ENCODE assay signal across 8 cellular contexts in genomic region chr1:43653339-43653738, GRCh38. TPM values are rescaled to one million over a fixed set of nuclear protein-coding genes. Genes with fewer than 3 reads are reported as not detected.
A peak's percentile ranks its signal among the peaks of the same experiment; 100 is the strongest.
DNase-seq lines count a peak whose midpoint lies in the region; ATAC-seq and TF ChIP-seq lines count a peak whose summit lies in the region.

No MANE protein-coding gene starts in this region.

- CTCF ChIA-PET in naive thymus-derived CD4-positive, alpha-beta T cell (lab: Charles Lee): no interaction called here

- intact Hi-C loops in naive thymus-derived CD4-positive, alpha-beta T cell (cut with micrococcal nuclease): loop anchor here (5.0 to 10.0 kb wide), 6 partner anchors 126 to 1196 kb away; partner anchors contain the start of genes CCDC30 (in 1 of the 2), CDC20 (in 1 of the 2), ELOVL1 (in 1 of the 2) and MED8 (in 1 of the 2)
- intact Hi-C loops in Right ventricle myocardium superior (cut with DNase I): loop anchor here (10.0 kb wide), 1 partner anchor 119 kb away; the partner anchor contains the start of gene PTPRF

- peak overlapping the region in 4 of 10 donors; percentile 7 to 21 (median 12) for H3K4me3 Mint-ChIP-seq in naive thymus-derived CD4-positive, alpha-beta T cell

- H3K4me1 ChIP-seq in RWPE2 (ENCODE audit: insufficient read depth, poor library complexity, severe bottlenecking): peaks cover 11% of the 10 kb centered on the region
- peaks cover 4% of the 10 kb centered on the region for H3K4me1 ChIP-seq in fibroblast of lung (ENCODE audit: control insufficient read depth, extremely low read depth, insufficient read depth, low read length)
- H3K4me1 ChIP-seq in naive thymus-derived CD4-positive, alpha-beta T cell (ENCODE audit: control insufficient read depth in 2 of 2, insufficient read depth in 2 of 2, low read length in 2 of 2): peaks cover 10 to 16% of the 10 kb centered on the region in 2 donors

- H3K27me3 ChIP-seq in RWPE2 (ENCODE audit: insufficient read depth, poor library complexity, severe bottlenecking): no peaks in the 10 kb centered on the region
- no peaks in the 10 kb centered on the region for H3K27me3 ChIP-seq in fibroblast of lung (ENCODE audit: control insufficient read depth, insufficient read depth, low read length)
- no peaks in the 10 kb centered on the region for H3K27me3 ChIP-seq in naive thymus-derived CD4-positive, alpha-beta T cell (ENCODE audit: control insufficient read depth in 2 of 2, insufficient read depth in 2 of 2, low read length in 2 of 2)

- POLR2A ChIA-PET in naive thymus-derived CD4-positive, alpha-beta T cell (lab: Charles Lee): no interaction called here

- no peaks in the 10 kb centered on the region for H3K27me3 Mint-ChIP-seq in naive thymus-derived CD4-positive, alpha-beta T cell

- peak; percentile 55 for TF ChIP-seq CTCF in GM12864 (IDR thresholded peaks at IDR 0.05; ENCODE audit: low read depth, low read length, missing control alignments)
- peak; percentile 53 for TF ChIP-seq CTCF in RWPE2 (IDR thresholded peaks at IDR 0.05; ENCODE audit: poor library complexity, severe bottlenecking)
- peak; percentile 25 to 34 for TF ChIP-seq CTCF in fibroblast of lung (conservative IDR thresholded peaks at IDR 0.05 in 1 of 2, IDR thresholded peaks at IDR 0.05 in 1 of 2; ENCODE audit: low read depth in 1 of 2, low read length in 2 of 2)

- H3K4me1 Mint-ChIP-seq in naive thymus-derived CD4-positive, alpha-beta T cell: peaks cover 27 to 47% (median 37%) of the 10 kb centered on the region in 7 donors

- no peak overlapping the region for H3K9ac ChIP-seq in fibroblast of lung (ENCODE audit: insufficient read depth, low read length)

- peaks cover 33% of the 10 kb centered on the region for H3K79me2 ChIP-seq in fibroblast of lung (ENCODE audit: control insufficient read depth, insufficient read depth, low read length)

- H3K9me3 ChIP-seq in RWPE2 (ENCODE audit: severe bottlenecking) (no peaks in the 10 kb centered on the region), fibroblast of lung (ENCODE audit: control insufficient read depth, insufficient read depth, low read depth, low read length) (no peaks in the 10 kb centered on the region)
- H3K9me3 ChIP-seq in naive thymus-derived CD4-positive, alpha-beta T cell (ENCODE audit: control insufficient read depth in 2 of 3, low read length in 3 of 3): no peaks in the 10 kb centered on the region

- H3K36me3 Mint-ChIP-seq in naive thymus-derived CD4-positive, alpha-beta T cell: peaks cover 3 to 25% (median 12%) of the 10 kb centered on the region in 5 donors

- peak overlapping the region in 4 of 9 donors; percentile 10 to 64 (median 25) for H3K27ac Mint-ChIP-seq in naive thymus-derived CD4-positive, alpha-beta T cell

- H3K4me3 ChIP-seq in GM12864 (ENCODE audit: low read depth, low read length) (peak overlapping the region; percentile 6; the same call in 1 of the 2 replicates), RWPE2 (ENCODE audit: severe bottlenecking) (no peak overlapping the region), fibroblast of lung (replicated peaks in 1 of 4; ENCODE audit: control extremely low read depth in 1 of 4, insufficient read depth in 1 of 4, low read depth in 3 of 4, low read length in 4 of 4) (no peak overlapping the region)
- no peak overlapping the region for H3K4me3 ChIP-seq in naive thymus-derived CD4-positive, alpha-beta T cell (ENCODE audit: low read length)

- no peaks in the 10 kb centered on the region for H4K20me1 ChIP-seq in fibroblast of lung (ENCODE audit: control insufficient read depth, extremely low read depth, insufficient read depth, low read length)

- H3K9me3 Mint-ChIP-seq in naive thymus-derived CD4-positive, alpha-beta T cell: peaks cover 0 to 3% (median 0%) of the 10 kb centered on the region in 11 donors

- H3K36me3 ChIP-seq in RWPE2 (ENCODE audit: low read depth) (peaks cover 60% of the 10 kb centered on the region), fibroblast of lung (ENCODE audit: control insufficient read depth, insufficient read depth, low read length) (peaks cover 7% of the 10 kb centered on the region)
- H3K36me3 ChIP-seq in naive thymus-derived CD4-positive, alpha-beta T cell (ENCODE audit: control insufficient read depth in 2 of 3, insufficient read depth in 3 of 3, low read length in 3 of 3): peaks cover 0 to 57% (median 9%) of the 10 kb centered on the region in 3 experiments

- H2AFZ ChIP-seq in fibroblast of lung (ENCODE audit: low read length): no peak overlapping the region

- ATAC-seq in RWPE2 (ENCODE audit: low read depth): no peak
- ATAC-seq in naive thymus-derived CD4-positive, alpha-beta T cell: no peak
- no peak for ATAC-seq in Right ventricle myocardium superior (ENCODE audit: poor library complexity)
- no peak for ATAC-seq in GM18907 (IDR thresholded peaks at IDR 0.05; ENCODE audit: unreplicated experiment)
- no peak for ATAC-seq in HG03565 (IDR thresholded peaks at IDR 0.05; ENCODE audit: unreplicated experiment)

- DNase-seq in 8988T: peak; percentile 48
- DNase-seq in GM12864 (ENCODE audit: low read depth): no peak
- no peak for DNase-seq in RWPE2 (ENCODE audit: low spot score)
- peak in 1 of 2 donors; percentile 23 for DNase-seq in fibroblast of lung (ENCODE audit: low read depth in 2 of 2)
- DNase-seq in naive thymus-derived CD4-positive, alpha-beta T cell: no peak
- no peak for DNase-seq in Right ventricle myocardium superior

- H3K4me2 ChIP-seq in fibroblast of lung (ENCODE audit: extremely low read depth, insufficient read depth, low read length): no peak overlapping the region

- peak overlapping the region; percentile 88 for H3K27ac ChIP-seq in RWPE2 (ENCODE audit: poor library complexity, severe bottlenecking)
- H3K27ac ChIP-seq in fibroblast of lung (ENCODE audit: insufficient read depth, low read length): no peak overlapping the region
- no peak overlapping the region for H3K27ac ChIP-seq in naive thymus-derived CD4-positive, alpha-beta T cell (ENCODE audit: low read depth, low read length)

RNA-seq across cellular contexts. Expression of gene KDM4A, which starts 3.4 kb away (rescaled TPM):
- 38.3 and 50.2 TPM in 2 replicates for total RNA-seq in fibroblast of lung
- polyA plus RNA-seq in fibroblast of lung: 22.3 and 22.7 TPM in 2 replicates
- 21.2 and 21.8 TPM in 2 replicates for polyA plus RNA-seq in fibroblast of lung (2012)
- 28.5 and 45.6 TPM in 2 replicates for polyA minus RNA-seq in fibroblast of lung (ENCODE audit: low replicate concordance)
- 10 to 100 TPM; 27.8 to 42.1 (median 38.6) TPM for total RNA-seq in naive thymus-derived CD4-positive, alpha-beta T cell
- polyA plus RNA-seq in naive thymus-derived CD4-positive, alpha-beta T cell: 1 to 10 TPM; 4.9 to 9.7 TPM
- total RNA-seq in Right ventricle myocardium superior: 13.2 TPM

RNA-seq across cellular contexts. Expression of gene ST3GAL3, which starts 54.0 kb away (rescaled TPM):
- total RNA-seq in fibroblast of lung (11.8 and 16.3 TPM in 2 replicates), Right ventricle myocardium superior (24.2 TPM)
- 13.1 and 13.7 TPM in 2 replicates for polyA plus RNA-seq in fibroblast of lung
- polyA plus RNA-seq in fibroblast of lung (2012): 11.7 and 13.0 TPM in 2 replicates
- polyA minus RNA-seq in fibroblast of lung (ENCODE audit: low replicate concordance): 53.2 and 73.3 TPM in 2 replicates
- total RNA-seq in naive thymus-derived CD4-positive, alpha-beta T cell: 10 to 100 TPM; 22.3 to 32.9 (median 28.7) TPM
- 10 to 100 TPM in 1 of 2 donors, 1 to 10 TPM in 1; 7.7 to 13.4 TPM for polyA plus RNA-seq in naive thymus-derived CD4-positive, alpha-beta T cell
